In the genomic region with DNA sequence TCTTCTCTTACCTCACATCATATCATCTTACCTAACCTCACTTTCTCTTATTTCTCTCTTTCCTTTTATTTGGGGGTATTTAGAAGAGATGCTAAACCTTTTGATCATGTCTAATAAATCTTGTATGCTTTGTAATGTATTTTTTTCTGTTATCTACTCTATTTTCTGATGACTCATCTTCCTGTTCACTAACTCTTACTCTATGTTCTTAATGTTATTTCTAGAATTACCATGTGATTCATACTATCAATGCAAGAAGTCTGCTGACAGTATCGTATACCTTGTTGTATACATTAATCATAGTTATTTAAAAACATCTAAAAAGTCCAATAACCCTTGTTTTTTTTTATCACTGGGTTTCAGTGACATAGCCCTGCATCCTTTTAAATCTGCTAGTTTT, we compare ENCODE assay signal across 17 cellular contexts.
A peak's percentile ranks its signal among the peaks of the same experiment; 100 is the strongest.
DNase-seq lines count a peak whose midpoint lies in the region; ATAC-seq and TF ChIP-seq lines count a peak whose summit lies in the region.
"Had no signal": no experiment of that assay in that cellular context is flagged by ENCODE, and none has a peak within 500 bp of the region (broad histone marks: within the 10 kb centered on the region; RNA-seq: fewer than 3 reads in every experiment).

No MANE protein-coding gene starts in this region.

- no peak overlapping the region for H3K4me3 Mint-ChIP-seq in activated T-helper 2 cell treated with anti-CD3 and anti-CD28 coated beads, Interferon-gamma antibody, Interleukin-2, Interleukin-4, amounts not matched to agents 10 μg/mL and 5 μg/mL and 100 μg/mL, durations not matched to agents 14 hours and 24 hours and 36 hours (ENCODE audit: low read depth)
- H3K4me3 Mint-ChIP-seq: activated CD8-positive, alpha-beta memory T cell treated with anti-CD3 and anti-CD28 coated beads, Interleukin-2, amount 10 ng/mL, durations not matched to agents 7 days and 5 days had no signal

- no peaks in the 10 kb centered on the region for H3K27me3 Mint-ChIP-seq in activated T-helper 2 cell treated with anti-CD3 and anti-CD28 coated beads, Interferon-gamma antibody, Interleukin-2, Interleukin-4, amounts not matched to agents 10 μg/mL and 5 μg/mL and 100 μg/mL, durations not matched to agents 14 hours and 24 hours and 36 hours (ENCODE audit: low read depth)
- H3K27me3 Mint-ChIP-seq: activated CD8-positive, alpha-beta memory T cell treated with anti-CD3 and anti-CD28 coated beads, Interleukin-2, amount 10 ng/mL, durations not matched to agents 7 days and 5 days had no signal

- H3K4me3 ChIP-seq in cardiac fibroblast (replicated peaks in 1 of 2; ENCODE audit: low read depth in 2 of 2, low read length in 2 of 2): no peak overlapping the region
- H3K4me3 ChIP-seq: gastrocnemius medialis, left ventricle myocardium inferior, Peyer's patch had no signal

- DNase-seq in DMS53 (lab: John Stamatoyannopoulos, UW): peak; percentile 15
- peak; percentile 48 for DNase-seq in NCI-H226
- DNase-seq in cardiac fibroblast (ENCODE audit: low read depth in 2 of 2): peak; percentile 0 to 15
- DNase-seq in kidney tubule cell (ENCODE audit: low spot score): peak; percentile 4
- DNase-seq in activated T-helper 2 cell treated with anti-CD3 and anti-CD28 coated beads, Interferon-gamma antibody, Interleukin-2, Interleukin-4, amounts not matched to agents 10 μg/mL and 5 μg/mL and 100 μg/mL, durations not matched to agents 14 hours and 24 hours and 36 hours (ENCODE audit: low spot score): no peak
- DNase-seq in iPS-NIHi7 (ENCODE audit: extremely low spot score): no peak
- no peak for DNase-seq in retina
- DNase-seq: activated CD8-positive, alpha-beta memory T cell treated with anti-CD3 and anti-CD28 coated beads, Interleukin-2, amount 10 ng/mL, durations not matched to agents 7 days and 5 days; activated effector memory CD4-positive, alpha-beta T cell treated with anti-CD3 and anti-CD28 coated beads, Interleukin-2, amount 50 U/mL, for 16 hours; gastrocnemius medialis; left ventricle myocardium inferior; NCI-H1436; NCI-H2171 treated with DMSO at 0.1 percent for 48 hours; NCI-H82; Peyer's patch had no signal

- H3K27ac Mint-ChIP-seq in activated T-helper 2 cell treated with anti-CD3 and anti-CD28 coated beads, Interferon-gamma antibody, Interleukin-2, Interleukin-4, amounts not matched to agents 10 μg/mL and 5 μg/mL and 100 μg/mL, durations not matched to agents 14 hours and 24 hours and 36 hours: no peak overlapping the region
- H3K27ac Mint-ChIP-seq: activated CD8-positive, alpha-beta memory T cell treated with anti-CD3 and anti-CD28 coated beads, Interleukin-2, amount 10 ng/mL, durations not matched to agents 7 days and 5 days had no signal

- TF ChIP-seq CTCF in cardiac fibroblast (IDR thresholded peaks at IDR 0.05; ENCODE audit: low read depth, low read length): no peak

- no peaks in the 10 kb centered on the region for H3K4me1 Mint-ChIP-seq in activated T-helper 2 cell treated with anti-CD3 and anti-CD28 coated beads, Interferon-gamma antibody, Interleukin-2, Interleukin-4, amounts not matched to agents 10 μg/mL and 5 μg/mL and 100 μg/mL, durations not matched to agents 14 hours and 24 hours and 36 hours (ENCODE audit: low read depth)
- H3K4me1 Mint-ChIP-seq: activated CD8-positive, alpha-beta memory T cell treated with anti-CD3 and anti-CD28 coated beads, Interleukin-2, amount 10 ng/mL, durations not matched to agents 7 days and 5 days had no signal

- no peaks in the 10 kb centered on the region for H3K36me3 Mint-ChIP-seq in activated T-helper 2 cell treated with anti-CD3 and anti-CD28 coated beads, Interferon-gamma antibody, Interleukin-2, Interleukin-4, amounts not matched to agents 10 μg/mL and 5 μg/mL and 100 μg/mL, durations not matched to agents 14 hours and 24 hours and 36 hours (ENCODE audit: low read depth)
- H3K36me3 Mint-ChIP-seq: activated CD8-positive, alpha-beta memory T cell treated with anti-CD3 and anti-CD28 coated beads, Interleukin-2, amount 10 ng/mL, durations not matched to agents 7 days and 5 days had no signal

- no peak for ATAC-seq in esophagus mucosa
- ATAC-seq: activated CD8-positive, alpha-beta memory T cell treated with anti-CD3 and anti-CD28 coated beads, Interleukin-2, amount 10 ng/mL, durations not matched to agents 7 days and 5 days; gastrocnemius medialis; right cardiac atrium had no signal

- intact Hi-C loops in activated T-helper 2 cell treated with anti-CD3 and anti-CD28 coated beads, Interferon-gamma antibody, Interleukin-2, Interleukin-4, amounts not matched to agents 10 μg/mL and 5 μg/mL and 100 μg/mL, durations not matched to agents 14 hours and 24 hours and 36 hours (cut with micrococcal nuclease): no loop called here

- no peaks in the 10 kb centered on the region for H3K9me3 Mint-ChIP-seq in activated T-helper 2 cell treated with anti-CD3 and anti-CD28 coated beads, Interferon-gamma antibody, Interleukin-2, Interleukin-4, amounts not matched to agents 10 μg/mL and 5 μg/mL and 100 μg/mL, durations not matched to agents 14 hours and 24 hours and 36 hours

Comparison
In these comparisons a context has a peak if more than half of its experiments do, and no peak if none do; other contexts are left out.
1. DNase-seq: peak in DMS53 (single experiment), NCI-H226 (single experiment), cardiac fibroblast (2 of 2) and kidney tubule cell (single experiment); none in activated T-helper 2 cell treated with anti-CD3 and anti-CD28 coated beads, Interferon-gamma antibody, Interleukin-2, Interleukin-4, amounts not matched to agents 10 μg/mL and 5 μg/mL and 100 μg/mL, durations not matched to agents 14 hours and 24 hours and 36 hours (single experiment), iPS-NIHi7 (single experiment) and retina (single experiment).